In the genomic region with DNA sequence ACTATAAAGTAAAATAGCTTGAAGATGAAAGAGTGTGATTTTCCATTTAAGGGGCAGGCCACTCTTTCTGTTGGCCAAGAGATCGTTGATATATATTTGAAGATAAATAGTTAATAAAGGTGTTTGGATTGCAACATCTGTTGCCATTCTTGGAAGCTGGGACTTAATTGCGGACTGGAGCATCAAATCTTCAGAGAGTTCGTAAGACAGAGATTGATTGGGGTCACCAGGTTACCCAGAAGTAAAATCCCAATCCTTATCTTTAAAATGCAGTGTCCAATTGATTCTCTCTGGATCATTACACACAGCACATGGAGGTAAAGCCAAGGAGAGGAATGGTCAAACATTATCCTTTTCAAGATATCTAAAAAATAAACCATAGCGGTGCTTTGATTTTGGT, we compare ENCODE assay signal across 10 cellular contexts.
"Had no signal": no experiment of that assay in that cellular context is flagged by ENCODE, and none has a peak within 500 bp of the region (broad histone marks: within the 10 kb centered on the region; RNA-seq: fewer than 3 reads in every experiment).

No MANE protein-coding gene starts in this region.

- H3K27ac ChIP-seq: GM23248, HL-60 had no signal

- ATAC-seq: HCT116, HepG2 had no signal

- H2AFZ ChIP-seq: GM23248 had no signal

- FAIRE-seq: HepG2 had no signal

- H3K4me3 Mint-ChIP-seq: HFFc6, IgD-negative memory B cell had no signal

- H3K9me3 Mint-ChIP-seq: HFFc6 had no signal

- H3K4me3 ChIP-seq: GM23248, HAP-1 had no signal

- H3K27me3 Mint-ChIP-seq: IgD-negative memory B cell had no signal

- H3K36me3 ChIP-seq: HAP-1 had no signal

- H3K27ac Mint-ChIP-seq: HFFc6 had no signal

- H3K9me3 ChIP-seq: HAP-1 had no signal

- DNase-seq: GM23248, GOT3, H7, HFFc6, KG1 had no signal

- H3K9ac ChIP-seq: GM23248 had no signal
